In genomic region chr18:11857177-11857887, GRCh38 we compare ENCODE assay signal across 1 cellular context.
TF ChIP-seq lines count a peak whose summit lies in the region.

No MANE protein-coding gene starts in this region.

TF ChIP-seq in HepG2, 621 proteins besides CTCF, POLR2A, EP300 and RAD21 (continued from another document and continues in another):
- TF ChIP-seq ZNF749 (CRISPR knock-in tag; IDR thresholded peaks at IDR 0.05; ENCODE audit: borderline replicate concordance) (no peak), SKI (IDR thresholded peaks at IDR 0.05; ENCODE audit: partially characterized antibody) (peak; percentile 23), ZNF766 (CRISPR knock-in tag; IDR thresholded peaks at IDR 0.05; ENCODE audit: borderline replicate concordance) (no peak), ZNF549 (CRISPR knock-in tag; IDR thresholded peaks at IDR 0.05) (no peak), ZNF772 (CRISPR knock-in tag; IDR thresholded peaks at IDR 0.05) (0 out of 2 replicates have a peak, but pooled peaks have one; percentile 39), ZNF678 (CRISPR knock-in tag; IDR thresholded peaks at IDR 0.05) (no peak), GATAD1 (CRISPR knock-in tag; IDR thresholded peaks at IDR 0.05) (peak; percentile 58), CBX5 (CRISPR knock-in tag; IDR thresholded peaks at IDR 0.05; ENCODE audit: borderline replicate concordance) (peak; percentile 81; the same call in 1 of the 2 replicates), ZNF264 (CRISPR knock-in tag; IDR thresholded peaks at IDR 0.05) (peak; percentile 59; the same call in 1 of the 2 replicates), ZNF232 (CRISPR knock-in tag; IDR thresholded peaks at IDR 0.05; ENCODE audit: borderline replicate concordance) (peak; percentile 68; the same call in 1 of the 2 replicates), ZHX1 (CRISPR knock-in tag; IDR thresholded peaks at IDR 0.05; ENCODE audit: low read depth) (peak; percentile 87; the same call in 1 of the 2 replicates), NFKBIZ (CRISPR knock-in tag; IDR thresholded peaks at IDR 0.05) (no peak), ATRX (CRISPR knock-in tag; IDR thresholded peaks at IDR 0.05; ENCODE audit: borderline replicate concordance) (no peak), UBTF (CRISPR knock-in tag; IDR thresholded peaks at IDR 0.05) (0 out of 2 replicates have a peak, but pooled peaks have one; percentile 27), ZSCAN21 (CRISPR knock-in tag; IDR thresholded peaks at IDR 0.05; ENCODE audit: borderline replicate concordance) (peak; percentile 46; the same call in 1 of the 2 replicates), ZNF800 (CRISPR knock-in tag; IDR thresholded peaks at IDR 0.05) (no peak), XRCC5 (optimal IDR thresholded peaks at IDR 0.05; ENCODE audit: low read length) (peak; percentile 67), ELF3 (CRISPR knock-in tag; IDR thresholded peaks at IDR 0.05) (peak; percentile 95), RARA (CRISPR knock-in tag; IDR thresholded peaks at IDR 0.05) (peak; percentile 46; the same call in 1 of the 2 replicates), ZNF710 (CRISPR knock-in tag; IDR thresholded peaks at IDR 0.05; ENCODE audit: borderline replicate concordance) (peak; percentile 75; the same call in 1 of the 2 replicates), NFYC (CRISPR knock-in tag; IDR thresholded peaks at IDR 0.05) (peak; percentile 45; the same call in 1 of the 2 replicates), KDM1A (CRISPR knock-in tag; IDR thresholded peaks at IDR 0.05) (no peak), CENPBD1 (CRISPR knock-in tag; IDR thresholded peaks at IDR 0.05; ENCODE audit: borderline replicate concordance, low read depth) (no peak), MAFG (CRISPR knock-in tag; IDR thresholded peaks at IDR 0.05) (peak; percentile 66; the same call in 1 of the 2 replicates), SMC3 (IDR thresholded peaks at IDR 0.05; ENCODE audit: low read length) (no peak)
- TF ChIP-seq, protein P1, sequence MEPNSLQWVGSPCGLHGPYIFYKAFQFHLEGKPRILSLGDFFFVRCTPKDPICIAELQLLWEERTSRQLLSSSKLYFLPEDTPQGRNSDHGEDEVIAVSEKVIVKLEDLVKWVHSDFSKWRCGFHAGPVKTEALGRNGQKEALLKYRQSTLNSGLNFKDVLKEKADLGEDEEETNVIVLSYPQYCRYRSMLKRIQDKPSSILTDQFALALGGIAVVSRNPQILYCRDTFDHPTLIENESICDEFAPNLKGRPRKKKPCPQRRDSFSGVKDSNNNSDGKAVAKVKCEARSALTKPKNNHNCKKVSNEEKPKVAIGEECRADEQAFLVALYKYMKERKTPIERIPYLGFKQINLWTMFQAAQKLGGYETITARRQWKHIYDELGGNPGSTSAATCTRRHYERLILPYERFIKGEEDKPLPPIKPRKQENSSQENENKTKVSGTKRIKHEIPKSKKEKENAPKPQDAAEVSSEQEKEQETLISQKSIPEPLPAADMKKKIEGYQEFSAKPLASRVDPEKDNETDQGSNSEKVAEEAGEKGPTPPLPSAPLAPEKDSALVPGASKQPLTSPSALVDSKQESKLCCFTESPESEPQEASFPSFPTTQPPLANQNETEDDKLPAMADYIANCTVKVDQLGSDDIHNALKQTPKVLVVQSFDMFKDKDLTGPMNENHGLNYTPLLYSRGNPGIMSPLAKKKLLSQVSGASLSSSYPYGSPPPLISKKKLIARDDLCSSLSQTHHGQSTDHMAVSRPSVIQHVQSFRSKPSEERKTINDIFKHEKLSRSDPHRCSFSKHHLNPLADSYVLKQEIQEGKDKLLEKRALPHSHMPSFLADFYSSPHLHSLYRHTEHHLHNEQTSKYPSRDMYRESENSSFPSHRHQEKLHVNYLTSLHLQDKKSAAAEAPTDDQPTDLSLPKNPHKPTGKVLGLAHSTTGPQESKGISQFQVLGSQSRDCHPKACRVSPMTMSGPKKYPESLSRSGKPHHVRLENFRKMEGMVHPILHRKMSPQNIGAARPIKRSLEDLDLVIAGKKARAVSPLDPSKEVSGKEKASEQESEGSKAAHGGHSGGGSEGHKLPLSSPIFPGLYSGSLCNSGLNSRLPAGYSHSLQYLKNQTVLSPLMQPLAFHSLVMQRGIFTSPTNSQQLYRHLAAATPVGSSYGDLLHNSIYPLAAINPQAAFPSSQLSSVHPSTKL (CRISPR knock-in tag; IDR thresholded peaks at IDR 0.05) = peak; percentile 66
- TF ChIP-seq, protein P2, sequence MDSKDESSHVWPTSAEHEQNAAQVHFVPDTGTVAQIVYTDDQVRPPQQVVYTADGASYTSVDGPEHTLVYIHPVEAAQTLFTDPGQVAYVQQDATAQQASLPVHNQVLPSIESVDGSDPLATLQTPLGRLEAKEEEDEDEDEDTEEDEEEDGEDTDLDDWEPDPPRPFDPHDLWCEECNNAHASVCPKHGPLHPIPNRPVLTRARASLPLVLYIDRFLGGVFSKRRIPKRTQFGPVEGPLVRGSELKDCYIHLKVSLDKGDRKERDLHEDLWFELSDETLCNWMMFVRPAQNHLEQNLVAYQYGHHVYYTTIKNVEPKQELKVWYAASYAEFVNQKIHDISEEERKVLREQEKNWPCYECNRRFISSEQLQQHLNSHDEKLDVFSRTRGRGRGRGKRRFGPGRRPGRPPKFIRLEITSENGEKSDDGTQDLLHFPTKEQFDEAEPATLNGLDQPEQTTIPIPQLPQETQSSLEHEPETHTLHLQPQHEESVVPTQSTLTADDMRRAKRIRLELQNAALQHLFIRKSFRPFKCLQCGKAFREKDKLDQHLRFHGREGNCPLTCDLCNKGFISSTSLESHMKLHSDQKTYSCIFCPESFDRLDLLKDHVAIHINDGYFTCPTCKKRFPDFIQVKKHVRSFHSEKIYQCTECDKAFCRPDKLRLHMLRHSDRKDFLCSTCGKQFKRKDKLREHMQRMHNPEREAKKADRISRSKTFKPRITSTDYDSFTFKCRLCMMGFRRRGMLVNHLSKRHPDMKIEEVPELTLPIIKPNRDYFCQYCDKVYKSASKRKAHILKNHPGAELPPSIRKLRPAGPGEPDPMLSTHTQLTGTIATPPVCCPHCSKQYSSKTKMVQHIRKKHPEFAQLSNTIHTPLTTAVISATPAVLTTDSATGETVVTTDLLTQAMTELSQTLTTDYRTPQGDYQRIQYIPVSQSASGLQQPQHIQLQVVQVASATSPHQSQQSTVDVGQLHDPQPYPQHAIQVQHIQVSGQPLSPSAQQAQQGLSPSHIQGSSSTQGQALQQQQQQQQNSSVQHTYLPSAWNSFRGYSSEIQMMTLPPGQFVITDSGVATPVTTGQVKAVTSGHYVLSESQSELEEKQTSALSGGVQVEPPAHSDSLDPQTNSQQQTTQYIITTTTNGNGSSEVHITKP (CRISPR knock-in tag; IDR thresholded peaks at IDR 0.05; ENCODE audit: low read depth) = 0 out of 2 replicates have a peak, but pooled peaks have one; percentile 57
- TF ChIP-seq, protein P3, sequence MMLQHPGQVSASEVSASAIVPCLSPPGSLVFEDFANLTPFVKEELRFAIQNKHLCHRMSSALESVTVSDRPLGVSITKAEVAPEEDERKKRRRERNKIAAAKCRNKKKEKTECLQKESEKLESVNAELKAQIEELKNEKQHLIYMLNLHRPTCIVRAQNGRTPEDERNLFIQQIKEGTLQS (CRISPR knock-in tag; IDR thresholded peaks at IDR 0.05) = peak; percentile 69
- TF ChIP-seq, protein P4, sequence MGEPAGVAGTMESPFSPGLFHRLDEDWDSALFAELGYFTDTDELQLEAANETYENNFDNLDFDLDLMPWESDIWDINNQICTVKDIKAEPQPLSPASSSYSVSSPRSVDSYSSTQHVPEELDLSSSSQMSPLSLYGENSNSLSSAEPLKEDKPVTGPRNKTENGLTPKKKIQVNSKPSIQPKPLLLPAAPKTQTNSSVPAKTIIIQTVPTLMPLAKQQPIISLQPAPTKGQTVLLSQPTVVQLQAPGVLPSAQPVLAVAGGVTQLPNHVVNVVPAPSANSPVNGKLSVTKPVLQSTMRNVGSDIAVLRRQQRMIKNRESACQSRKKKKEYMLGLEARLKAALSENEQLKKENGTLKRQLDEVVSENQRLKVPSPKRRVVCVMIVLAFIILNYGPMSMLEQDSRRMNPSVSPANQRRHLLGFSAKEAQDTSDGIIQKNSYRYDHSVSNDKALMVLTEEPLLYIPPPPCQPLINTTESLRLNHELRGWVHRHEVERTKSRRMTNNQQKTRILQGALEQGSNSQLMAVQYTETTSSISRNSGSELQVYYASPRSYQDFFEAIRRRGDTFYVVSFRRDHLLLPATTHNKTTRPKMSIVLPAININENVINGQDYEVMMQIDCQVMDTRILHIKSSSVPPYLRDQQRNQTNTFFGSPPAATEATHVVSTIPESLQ (CRISPR knock-in tag; conservative IDR thresholded peaks at IDR 0.05) = no peak
- TF ChIP-seq, protein P5, sequence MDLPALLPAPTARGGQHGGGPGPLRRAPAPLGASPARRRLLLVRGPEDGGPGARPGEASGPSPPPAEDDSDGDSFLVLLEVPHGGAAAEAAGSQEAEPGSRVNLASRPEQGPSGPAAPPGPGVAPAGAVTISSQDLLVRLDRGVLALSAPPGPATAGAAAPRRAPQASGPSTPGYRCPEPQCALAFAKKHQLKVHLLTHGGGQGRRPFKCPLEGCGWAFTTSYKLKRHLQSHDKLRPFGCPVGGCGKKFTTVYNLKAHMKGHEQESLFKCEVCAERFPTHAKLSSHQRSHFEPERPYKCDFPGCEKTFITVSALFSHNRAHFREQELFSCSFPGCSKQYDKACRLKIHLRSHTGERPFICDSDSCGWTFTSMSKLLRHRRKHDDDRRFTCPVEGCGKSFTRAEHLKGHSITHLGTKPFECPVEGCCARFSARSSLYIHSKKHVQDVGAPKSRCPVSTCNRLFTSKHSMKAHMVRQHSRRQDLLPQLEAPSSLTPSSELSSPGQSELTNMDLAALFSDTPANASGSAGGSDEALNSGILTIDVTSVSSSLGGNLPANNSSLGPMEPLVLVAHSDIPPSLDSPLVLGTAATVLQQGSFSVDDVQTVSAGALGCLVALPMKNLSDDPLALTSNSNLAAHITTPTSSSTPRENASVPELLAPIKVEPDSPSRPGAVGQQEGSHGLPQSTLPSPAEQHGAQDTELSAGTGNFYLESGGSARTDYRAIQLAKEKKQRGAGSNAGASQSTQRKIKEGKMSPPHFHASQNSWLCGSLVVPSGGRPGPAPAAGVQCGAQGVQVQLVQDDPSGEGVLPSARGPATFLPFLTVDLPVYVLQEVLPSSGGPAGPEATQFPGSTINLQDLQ (CRISPR knock-in tag; IDR thresholded peaks at IDR 0.05) = no peak
